Comparison of ENCODE assay signal across 8 cellular contexts in genomic region chr2:201451330-201452057, GRCh38. TPM values are rescaled to one million over a fixed set of nuclear protein-coding genes. Genes with fewer than 3 reads are reported as not detected.
A peak's percentile ranks its signal among the peaks of the same experiment; 100 is the strongest.
DNase-seq lines count a peak whose midpoint lies in the region; TF ChIP-seq lines count a peak whose summit lies in the region.

TSS of gene STRADB (plus strand) at chr2:201451740. CDS start at chr2:201454841, 3,101 bp downstream.
TSS of gene TRAK2 (minus strand) at chr2:201451458. CDS start at chr2:201420507, 30,951 bp downstream.

- H3K4me3 ChIP-seq in neuronal stem cell (ENCODE audit: low read length in 2 of 2): peak within 1 kb of the TSS; percentile 71 to 91

- no peak within 1 kb of the TSS for H2BK120ac ChIP-seq in neuronal stem cell (ENCODE audit: low read depth, low read length)

- DNase-seq in GM04504 (ENCODE audit: low read depth) (peak; percentile 89), HEK293T (ENCODE audit: extremely low spot score) (peak; percentile 94), MV-4-11 (lab: John Stamatoyannopoulos, UW) (peak; percentile 90), SK-MEL-5 (ENCODE audit: low read depth, low spot score) (peak; percentile 94), foreskin melanocyte (peak; percentile 86), neuronal stem cell (ENCODE audit: low spot score) (peak; percentile 93)
- peak; percentile 97 for DNase-seq in activated naive CD4-positive, alpha-beta T cell treated with Interleukin-2 at 50 U/mL for 16 hours

- peak within 1 kb of the TSS; percentile 95 for H2AFZ ChIP-seq in neuronal stem cell (ENCODE audit: low read length)

- peak within 1 kb of the TSS; percentile 77 for H3K27ac ChIP-seq in neuronal stem cell (replicated peaks; ENCODE audit: low read length)

- peak within 1 kb of the TSS; percentile 78 for H2AK5ac ChIP-seq in neuronal stem cell (ENCODE audit: low read depth, low read length)

- no peak within 1 kb of the TSS for H3K4ac ChIP-seq in neuronal stem cell (ENCODE audit: low read length)

- H4K8ac ChIP-seq in neuronal stem cell (ENCODE audit: low read depth, low read length): no peak within 1 kb of the TSS

- CTCF ChIA-PET in HEK293T (lab: Yijun Ruan, JAX): no interaction called here

- peak within 1 kb of the TSS; percentile 65 for H2BK15ac ChIP-seq in neuronal stem cell (ENCODE audit: low read length)

- no peak within 1 kb of the TSS for H4K91ac ChIP-seq in neuronal stem cell (ENCODE audit: low read depth, low read length, poor library complexity)

- H3K27me3 ChIP-seq in neuronal stem cell (ENCODE audit: control insufficient read depth in 3 of 3, insufficient read depth in 3 of 3, low read depth in 1 of 3, low read length in 3 of 3): no peaks in the 10 kb centered on the region

- H2BK12ac ChIP-seq in neuronal stem cell (ENCODE audit: low read length): no peak within 1 kb of the TSS

- H3K9me3 ChIP-seq in neuronal stem cell (replicated peaks in 1 of 2; ENCODE audit: control insufficient read depth in 2 of 2, insufficient read depth in 1 of 2, low read depth in 1 of 2, low read length in 2 of 2): no peaks in the 10 kb centered on the region

- H3K14ac ChIP-seq in neuronal stem cell (ENCODE audit: low read length): peak within 1 kb of the TSS; percentile 87

- H2BK5ac ChIP-seq in neuronal stem cell (ENCODE audit: low read length): peak within 1 kb of the TSS; percentile 42

- POLR2A ChIA-PET in HEK293T (lab: Yijun Ruan, JAX): interaction anchor here (0.6 to 1.9 kb wide), 8 partner anchors 11 to 219 kb away, joined by 3 to 8 read pairs (median 4); partner anchors contain the start of gene TMEM237

- no peak for TF ChIP-seq CTCF in subcutaneous adipose tissue (IDR thresholded peaks at IDR 0.05; ENCODE audit: low read depth)

- in situ Hi-C loops in SK-MEL-5 (cut with HindIII; ENCODE audit: low pct_unique_long_range_greater_than_20kb, low sequenced_read_pairs): no loop called here

- no CpG with 5 or more reads among the region's 75 CpGs for WGBS in neuronal stem cell (ENCODE audit: extremely low coverage in 2 of 2, insufficient read length in 2 of 2, insufficient replicate concordance in 1 of 2), 2 donors

- peaks cover 0 to 7% of the 10 kb centered on the region in 2 donors for H3K36me3 ChIP-seq in neuronal stem cell (replicated peaks in 1 of 2; ENCODE audit: control insufficient read depth in 2 of 2, insufficient read depth in 2 of 2, low read length in 2 of 2)

- H3K79me1 ChIP-seq in neuronal stem cell (ENCODE audit: low read depth, low read length): peaks cover 3% of the 10 kb centered on the region

- peak within 1 kb of the TSS; percentile 75 for H3K4me2 ChIP-seq in neuronal stem cell (ENCODE audit: insufficient read depth, low read length, poor library complexity, severe bottlenecking)

- H3K9ac ChIP-seq in neuronal stem cell (ENCODE audit: low read depth, low read length, poor library complexity): peak within 1 kb of the TSS; percentile 97

- H3K18ac ChIP-seq in neuronal stem cell (ENCODE audit: low read length): peak within 1 kb of the TSS; percentile 96

- H3K4me1 ChIP-seq in neuronal stem cell (ENCODE audit: control insufficient read depth in 2 of 2, insufficient read depth in 1 of 2, low read depth in 1 of 2, low read length in 2 of 2): peaks cover 1 to 11% of the 10 kb centered on the region in 2 donors

- H3K23ac ChIP-seq in neuronal stem cell (ENCODE audit: low read depth, low read length, poor library complexity): peak within 1 kb of the TSS; percentile 94

TF ChIP-seq in HEK293T, 16 proteins besides CTCF, POLR2A, EP300 and RAD21:
- TF ChIP-seq ELF4 (IDR thresholded peaks at IDR 0.05) (peak; percentile 35), L3MBTL2 (conservative IDR thresholded peaks at IDR 0.05) (no peak), SUZ12 (IDR thresholded peaks at IDR 0.05) (peak; percentile 70; the same call in 1 of the 2 replicates), FOXM1 (IDR thresholded peaks at IDR 0.05; ENCODE audit: borderline replicate concordance) (0 out of 2 replicates have a peak, but pooled peaks have one; percentile 70)

RNA-seq across cellular contexts. Expression of gene STRADB, which starts in this region (rescaled TPM):
- total RNA-seq in SK-MEL-5 (2014; rRNA removed; shearing (Covaris generic)): 52.9 and 64.2 TPM in 2 replicates
- polyA plus RNA-seq in SK-MEL-5 (2015; cell fraction: cytosol; rRNA removed): 28.4 and 52.4 TPM in 2 replicates
- 45.1 and 52.4 TPM in 2 replicates for polyA plus RNA-seq in SK-MEL-5 (2015; cell fraction: nucleus; rRNA removed)
- 34.0 TPM for polyA plus RNA-seq in neuronal stem cell (2013, experiment 1 of 2)
- 32.9 TPM for polyA plus RNA-seq in neuronal stem cell (2013, experiment 2 of 2)
- 10 to 100 TPM; 29.3 to 86.7 (median 43.2) TPM for total RNA-seq in subcutaneous adipose tissue

RNA-seq across cellular contexts. Expression of gene TRAK2, which starts in this region (rescaled TPM):
- total RNA-seq in SK-MEL-5 (2014; rRNA removed; shearing (Covaris generic)): 53.7 and 59.1 TPM in 2 replicates
- polyA plus RNA-seq in SK-MEL-5 (2015; cell fraction: cytosol; rRNA removed): 37.1 and 52.3 TPM in 2 replicates
- polyA plus RNA-seq in SK-MEL-5 (2015; cell fraction: nucleus; rRNA removed): 70.4 and 74.0 TPM in 2 replicates
- 2.6 TPM for polyA plus RNA-seq in neuronal stem cell (2013, experiment 1 of 2)
- polyA plus RNA-seq in neuronal stem cell (2013, experiment 2 of 2): 2.6 TPM
- total RNA-seq in subcutaneous adipose tissue: 100 to 1,000 TPM in 1 of 4 donors, 10 to 100 TPM in 3; 59.7 to 105 (median 65.2) TPM

Comparison
In these comparisons a context has a peak if more than half of its experiments do, and no peak if none do; other contexts are left out.
1. Peak in every context shown above with its lines: DNase-seq, H3K4me3 ChIP-seq and H3K27ac ChIP-seq.